In genomic region chr4:101019313-101019712, GRCh38 we compare ENCODE assay signal across 13 cellular contexts.
DNase-seq lines count a peak whose midpoint lies in the region; ATAC-seq, FAIRE-seq and TF ChIP-seq lines count a peak whose summit lies in the region.
"Had no signal": no experiment of that assay in that cellular context is flagged by ENCODE, and none has a peak within 500 bp of the region (broad histone marks: within the 10 kb centered on the region; RNA-seq: fewer than 3 reads in every experiment).

No MANE protein-coding gene starts in this region.

- no peaks in the 10 kb centered on the region for H4K20me1 ChIP-seq in GM12878 (ENCODE audit: control insufficient read depth, insufficient read depth)

- in situ Hi-C loops in GM12878 (cut with MboI), result loop anchor here (10.0 to 25.0 kb wide), 3 partner anchors 195 to 1182 kb away; no protein-coding TSS in a partner anchor

- peak overlapping the region; percentile 63 for H3K4me2 ChIP-seq in GM12878 (ENCODE audit: control insufficient read depth, insufficient read depth)

- no peak for FAIRE-seq in GM12878 (lab: Jason Lieb, UNC)

- POLR2A ChIA-PET in GM12878 (lab: Charles Lee), result interaction anchor here (0.6 to 1.6 kb wide), 5 partner anchors 19 to 1410 kb away, joined by 3 to 6 read pairs (median 3); no protein-coding TSS in a partner anchor

- no TSS peak for BruUV-seq in GM12878 (replicated peaks; lab: Mats Ljungman, UMichigan)

- no peaks in the 10 kb centered on the region for H3K36me3 ChIP-seq in HUES48 (ENCODE audit: control insufficient read depth, insufficient read depth, low read length)
- H3K36me3 ChIP-seq in GM12878 (ENCODE audit: control insufficient read depth in 2 of 2, insufficient read depth in 2 of 2, low read length in 1 of 2), result no peaks in the 10 kb centered on the region
- H3K36me3 ChIP-seq: WERI-Rb-1 had no signal

- H3K4me3 ChIP-seq in HUES48 (ENCODE audit: low read depth, low read length) (no peak overlapping the region), GM12878 (peak overlapping the region; percentile 3; the same call in 1 of the 2 replicates)
- H3K4me3 ChIP-seq: SJCRH30 had no signal

- no peak overlapping the region; the same call in 1 of the 2 replicates for H2AFZ ChIP-seq in GM12878 (ENCODE audit: control insufficient read depth, low read depth, low read length)

- SMC1A ChIA-PET in GM12878 (lab: Charles Lee; ENCODE audit: uncharacterized antibody, unreplicated experiment), result interaction anchor here (0.6 to 2.2 kb wide), 17 partner anchors 9 to 926 kb away, joined by 3 to 13 read pairs (median 4); no protein-coding TSS in a partner anchor

- intact Hi-C loops in GM12878 (cut with micrococcal nuclease; ENCODE audit: unreplicated experiment), result loop anchor here (5.0 kb wide), 3 partner anchors 118 to 328 kb away; partner anchors contain the start of gene PPP3CA

- WGBS in GM12878 (ENCODE audit: insufficient coverage, insufficient replicate concordance, low lambda C conversion rate, missing lambda C conversion rate), result 71% methylated on average over 4 of the region's 4 CpGs

- DNase-seq in activated effector memory CD4-positive, alpha-beta T cell treated with anti-CD3 and anti-CD28 coated beads, Interleukin-2, amount 50 U/mL, for 16 hours, result peak; percentile 66
- DNase-seq in activated effector memory CD4-positive, alpha-beta T cell treated with Interleukin-2 at 50 U/mL for 16 hours, result no peak
- DNase-seq in GM12878 (ENCODE audit: low read depth, low spot score), result peak; percentile 12
- peak; percentile 73 for DNase-seq in putamen (ENCODE audit: low spot score)
- DNase-seq: cortex of kidney, NCI-H146, NCI-H748 treated with DMSO at 0.1 percent for 48 hours, SJCRH30, WERI-Rb-1 had no signal

- TF ChIP-seq EP300 in GM12878 (IDR thresholded peaks at IDR 0.05; ENCODE audit: borderline replicate concordance in 1 of 2, control insufficient read depth in 1 of 2, low read depth in 2 of 2, low read length in 2 of 2), result no peak

- RAD21 ChIA-PET in GM12878 (lab: Charles Lee; ENCODE audit: unreplicated experiment), result interaction anchor here (0.6 to 2.4 kb wide), 14 partner anchors 8 to 1479 kb away, joined by 3 to 9 read pairs (median 4); no protein-coding TSS in a partner anchor

- 0 out of 2 replicates have a peak overlapping the region, but pooled peaks have one; percentile 20 for H3K9ac ChIP-seq in HUES48 (ENCODE audit: low read depth, low read length)
- no peak overlapping the region for H3K9ac ChIP-seq in GM12878 (ENCODE audit: control insufficient read depth, insufficient read depth, low read length)

- CTCF ChIA-PET in GM12878 (lab: Yijun Ruan, JAX), result interaction anchor here (0.7 to 1.6 kb wide), 5 partner anchors 9 to 925 kb away, joined by 3 to 5 read pairs (median 4); no protein-coding TSS in a partner anchor

- ATAC-seq in GM12878 (no peak), GM19395 (IDR thresholded peaks at IDR 0.05; ENCODE audit: unreplicated experiment) (no peak), GM21786 (IDR thresholded peaks at IDR 0.05; ENCODE audit: unreplicated experiment) (no peak), GM21367 (IDR thresholded peaks at IDR 0.05; ENCODE audit: unreplicated experiment) (no peak)

- peak overlapping the region; percentile 89 for H3K27ac ChIP-seq in HUES48 (ENCODE audit: low read depth, low read length)
- H3K27ac ChIP-seq in GM12878 (ENCODE audit: control insufficient read depth, insufficient read depth), result peak overlapping the region; percentile 73
- H3K27ac ChIP-seq: SJCRH30, WERI-Rb-1 had no signal

- H3K79me2 ChIP-seq in GM12878 (ENCODE audit: control insufficient read depth, insufficient read depth, low read length), result no peaks in the 10 kb centered on the region

- peaks cover 36% of the 10 kb centered on the region for H3K4me1 ChIP-seq in HUES48 (ENCODE audit: control insufficient read depth, insufficient read depth, low read length)
- H3K4me1 ChIP-seq in GM12878 (ENCODE audit: control insufficient read depth, insufficient read depth, low read length), result peaks cover 60% of the 10 kb centered on the region

- H3K27me3 ChIP-seq in HUES48 (ENCODE audit: control insufficient read depth, insufficient read depth, low read length) (no peaks in the 10 kb centered on the region), GM12878 (replicated peaks in 1 of 2; ENCODE audit: control insufficient read depth in 2 of 2, insufficient read depth in 2 of 2, low read length in 1 of 2) (no peaks in the 10 kb centered on the region)
- H3K27me3 ChIP-seq: SJCRH30 had no signal

- H3K9me3 ChIP-seq in HUES48 (ENCODE audit: control insufficient read depth, insufficient read depth, low read length) (no peaks in the 10 kb centered on the region), GM12878 (replicated peaks; ENCODE audit: control insufficient read depth, insufficient read depth, low read length) (peaks cover 2% of the 10 kb centered on the region; the same call in 1 of the 3 replicates)
- H3K9me3 ChIP-seq: SJCRH30 had no signal

- TF ChIP-seq CTCF in GM12878 (IDR thresholded peaks at IDR 0.05 in 2 of 3, conservative IDR thresholded peaks at IDR 0.05 in 1 of 3; ENCODE audit: control insufficient read depth in 2 of 3, extremely low read depth in 1 of 3, insufficient read depth in 1 of 3, low read depth in 3 of 3, low read length in 3 of 3), result no peak

- TF ChIP-seq POLR2A in GM12878 (IDR thresholded peaks at IDR 0.05; ENCODE audit: low read depth, low read length), result no peak

- no peak for TF ChIP-seq RAD21 in GM12878 (IDR thresholded peaks at IDR 0.05; ENCODE audit: insufficient read depth, low read depth, low read length)

TF ChIP-seq in GM12878, 131 proteins besides CTCF, POLR2A, EP300 and RAD21:
- TF ChIP-seq EZH2 (IDR thresholded peaks at IDR 0.05; ENCODE audit: borderline replicate concordance, control insufficient read depth, low read depth, low read length) (0 out of 2 replicates have a peak, but pooled peaks have one; percentile 20), RUNX3 (IDR thresholded peaks at IDR 0.05; ENCODE audit: low read length) (no peak), SMARCA5 (IDR thresholded peaks at IDR 0.05) (0 out of 2 replicates have a peak, but pooled peaks have one; percentile 35), TARDBP (IDR thresholded peaks at IDR 0.05; ENCODE audit: borderline replicate concordance) (no peak)
- TF ChIP-seq, protein P1, sequence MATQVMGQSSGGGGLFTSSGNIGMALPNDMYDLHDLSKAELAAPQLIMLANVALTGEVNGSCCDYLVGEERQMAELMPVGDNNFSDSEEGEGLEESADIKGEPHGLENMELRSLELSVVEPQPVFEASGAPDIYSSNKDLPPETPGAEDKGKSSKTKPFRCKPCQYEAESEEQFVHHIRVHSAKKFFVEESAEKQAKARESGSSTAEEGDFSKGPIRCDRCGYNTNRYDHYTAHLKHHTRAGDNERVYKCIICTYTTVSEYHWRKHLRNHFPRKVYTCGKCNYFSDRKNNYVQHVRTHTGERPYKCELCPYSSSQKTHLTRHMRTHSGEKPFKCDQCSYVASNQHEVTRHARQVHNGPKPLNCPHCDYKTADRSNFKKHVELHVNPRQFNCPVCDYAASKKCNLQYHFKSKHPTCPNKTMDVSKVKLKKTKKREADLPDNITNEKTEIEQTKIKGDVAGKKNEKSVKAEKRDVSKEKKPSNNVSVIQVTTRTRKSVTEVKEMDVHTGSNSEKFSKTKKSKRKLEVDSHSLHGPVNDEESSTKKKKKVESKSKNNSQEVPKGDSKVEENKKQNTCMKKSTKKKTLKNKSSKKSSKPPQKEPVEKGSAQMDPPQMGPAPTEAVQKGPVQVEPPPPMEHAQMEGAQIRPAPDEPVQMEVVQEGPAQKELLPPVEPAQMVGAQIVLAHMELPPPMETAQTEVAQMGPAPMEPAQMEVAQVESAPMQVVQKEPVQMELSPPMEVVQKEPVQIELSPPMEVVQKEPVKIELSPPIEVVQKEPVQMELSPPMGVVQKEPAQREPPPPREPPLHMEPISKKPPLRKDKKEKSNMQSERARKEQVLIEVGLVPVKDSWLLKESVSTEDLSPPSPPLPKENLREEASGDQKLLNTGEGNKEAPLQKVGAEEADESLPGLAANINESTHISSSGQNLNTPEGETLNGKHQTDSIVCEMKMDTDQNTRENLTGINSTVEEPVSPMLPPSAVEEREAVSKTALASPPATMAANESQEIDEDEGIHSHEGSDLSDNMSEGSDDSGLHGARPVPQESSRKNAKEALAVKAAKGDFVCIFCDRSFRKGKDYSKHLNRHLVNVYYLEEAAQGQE (IDR thresholded peaks at IDR 0.05; ENCODE audit: low read depth, low read length), result no peak
